In genomic region chr7:51007708-51008505, GRCh38 we compare ENCODE assay signal across 29 cellular contexts.
A peak's percentile ranks its signal among the peaks of the same experiment; 100 is the strongest.
DNase-seq lines count a peak whose midpoint lies in the region; ATAC-seq, FAIRE-seq and TF ChIP-seq lines count a peak whose summit lies in the region.
"Had no signal": no experiment of that assay in that cellular context is flagged by ENCODE, and none has a peak within 500 bp of the region (broad histone marks: within the 10 kb centered on the region; RNA-seq: fewer than 3 reads in every experiment).

No MANE protein-coding gene starts in this region.

- H2AFZ ChIP-seq in K562 (ENCODE audit: low read depth, low read length) (no peak overlapping the region), mesenchymal stem cell (ENCODE audit: low read depth, low read length) (no peak overlapping the region)

- H2BK120ac ChIP-seq in mesenchymal stem cell (ENCODE audit: low read depth, low read length) = no peak overlapping the region

- no peaks in the 10 kb centered on the region for H3K79me2 ChIP-seq in K562 (ENCODE audit: control insufficient read depth, insufficient read depth, low read length)

- H3K9me3 ChIP-seq in K562 (replicated peaks; ENCODE audit: control insufficient read depth, insufficient read depth, low read depth, low read length) = no peaks in the 10 kb centered on the region
- H3K9me3 ChIP-seq in mesenchymal stem cell (ENCODE audit: control insufficient read depth, low read length) = no peaks in the 10 kb centered on the region
- H3K9me3 ChIP-seq: A549 had no signal

- H3K9ac ChIP-seq in K562 (ENCODE audit: insufficient read depth in 1 of 2, low read depth in 2 of 2, low read length in 2 of 2) = no peak overlapping the region
- no peak overlapping the region for H3K9ac ChIP-seq in mesenchymal stem cell (ENCODE audit: low read length)

- no peaks in the 10 kb centered on the region for H3K36me3 ChIP-seq in K562 (ENCODE audit: control insufficient read depth, insufficient read depth, low read length)
- no peaks in the 10 kb centered on the region for H3K36me3 ChIP-seq in mesenchymal stem cell (ENCODE audit: control insufficient read depth in 1 of 2, insufficient read depth in 2 of 2, low read depth in 1 of 2, low read length in 2 of 2)

- H3K18ac ChIP-seq in mesenchymal stem cell (ENCODE audit: low read depth in 1 of 2, low read length in 2 of 2) = no peak overlapping the region

- no peak overlapping the region for H3K4ac ChIP-seq in mesenchymal stem cell (ENCODE audit: low read depth in 1 of 2, low read length in 2 of 2)

- no peak for TF ChIP-seq EP300 in K562 (IDR thresholded peaks at IDR 0.05; ENCODE audit: low read length)

- ATAC-seq in K562 = no peak
- ATAC-seq in activated CD8-positive, alpha-beta T cell treated with anti-CD3 and anti-CD28 coated beads for 36 hours = no peak
- ATAC-seq: A549, HCT116, HepG2, PC-3 had no signal

- no peaks in the 10 kb centered on the region for H3K27me3 Mint-ChIP-seq in activated CD8-positive, alpha-beta T cell treated with anti-CD3 and anti-CD28 coated beads for 36 hours
- no peaks in the 10 kb centered on the region for H3K27me3 Mint-ChIP-seq in activated T-cell treated with anti-CD3 and anti-CD28 coated beads, Interleukin-2, amount 50 U/mL, for 24 hours

- H3K27ac ChIP-seq in K562 (ENCODE audit: extremely low read depth, low read depth, low read length) (no peak overlapping the region), mesenchymal stem cell (ENCODE audit: low read length, poor library complexity, severe bottlenecking) (no peak overlapping the region), skin epidermis (peak overlapping the region in 17 of 21 experiments; percentile 7 to 85 (median 55))

- no peak overlapping the region for H2BK15ac ChIP-seq in mesenchymal stem cell (ENCODE audit: low read depth, poor library complexity, severe bottlenecking)

- no peak overlapping the region for H4K8ac ChIP-seq in mesenchymal stem cell (ENCODE audit: low read length)

- H3K4me1 Mint-ChIP-seq in activated CD8-positive, alpha-beta T cell treated with anti-CD3 and anti-CD28 coated beads for 36 hours (ENCODE audit: low read depth) = no peaks in the 10 kb centered on the region
- H3K4me1 Mint-ChIP-seq in activated T-cell treated with anti-CD3 and anti-CD28 coated beads, Interleukin-2, amount 50 U/mL, for 24 hours (ENCODE audit: low read depth) = no peaks in the 10 kb centered on the region
- H3K4me1 Mint-ChIP-seq: CD4-positive, alpha-beta memory T cell had no signal

- H3K4me3 Mint-ChIP-seq in activated CD8-positive, alpha-beta T cell treated with anti-CD3 and anti-CD28 coated beads for 36 hours = no peak overlapping the region
- H3K4me3 Mint-ChIP-seq in activated T-cell treated with anti-CD3 and anti-CD28 coated beads, Interleukin-2, amount 50 U/mL, for 24 hours = no peak overlapping the region
- H3K4me3 Mint-ChIP-seq: CD4-positive, alpha-beta memory T cell had no signal

- H4K91ac ChIP-seq in mesenchymal stem cell (ENCODE audit: low read length) = no peak overlapping the region

- H3K27me3 ChIP-seq in K562 (ENCODE audit: control insufficient read depth in 2 of 2, insufficient read depth in 2 of 2, low read length in 2 of 2) (peaks cover 8 to 53% of the 10 kb centered on the region in 2 experiments; a peak in 4 of 5 replicates), mesenchymal stem cell (ENCODE audit: control insufficient read depth in 1 of 2, insufficient read depth in 1 of 2, low read length in 2 of 2) (no peaks in the 10 kb centered on the region)

- no peaks in the 10 kb centered on the region for H3K9me3 Mint-ChIP-seq in activated CD8-positive, alpha-beta T cell treated with anti-CD3 and anti-CD28 coated beads for 36 hours
- no peaks in the 10 kb centered on the region for H3K9me3 Mint-ChIP-seq in activated T-cell treated with anti-CD3 and anti-CD28 coated beads, Interleukin-2, amount 50 U/mL, for 24 hours
- H3K9me3 Mint-ChIP-seq: CD4-positive, alpha-beta memory T cell had no signal

- POLR2A ChIA-PET in K562 (lab: Yijun Ruan, JAX) = interaction anchor here (0.6 to 2.0 kb wide), 3 partner anchors 12 to 84 kb away, joined by 3 to 5 read pairs (median 4); no protein-coding TSS in a partner anchor
- POLR2A ChIA-PET in activated CD8-positive, alpha-beta T cell treated with anti-CD3 and anti-CD28 coated beads for 36 hours (lab: Charles Lee) = no interaction called here
- POLR2A ChIA-PET in GM10248 (lab: Yijun Ruan, JAX) = no interaction called here

- DNase-seq in EH (ENCODE audit: low read depth) (peak; percentile 16), K562 (ENCODE audit: extremely low read depth in 1 of 4, low spot score in 3 of 4) (no peak), mesenchymal stem cell (no peak), GM10248 (ENCODE audit: extremely low spot score) (no peak)
- no peak for DNase-seq in activated CD8-positive, alpha-beta T cell treated with anti-CD3 and anti-CD28 coated beads for 36 hours
- no peak for DNase-seq in activated T-cell treated with anti-CD3 and anti-CD28 coated beads, Interleukin-2, amount 50 U/mL, for 24 hours
- DNase-seq: C1 segment of cervical spinal cord; CD4-positive, alpha-beta memory T cell; COR-L47; DMS53; Kasumi-1; MV-4-11; NCI-H1105; NCI-H1436 treated with DMSO at 0.1 percent for 48 hours; NCI-H187 treated with DMSO at 0.1 percent for 48 hours; NCI-H2107; NCI-H446 treated with DMSO at 0.1 percent for 48 hours; NCI-H526; NCI-H82; NK-92 treated with Interleukin-12 subunit alpha and Interleukin-12 subunit beta, amount 100 ng/mL, for 24 hours; PC-3 had no signal

- TF ChIP-seq RAD21 in K562 (CRISPR knock-in tag; conservative IDR thresholded peaks at IDR 0.05 in 1 of 2, IDR thresholded peaks at IDR 0.05 in 1 of 2) = no peak

- H3K4me3 ChIP-seq in K562 (no peak overlapping the region), mesenchymal stem cell (ENCODE audit: insufficient read depth in 1 of 2, low read depth in 1 of 2, low read length in 2 of 2) (no peak overlapping the region), skin epidermis (no peak overlapping the region)
- H3K4me3 ChIP-seq: A549 had no signal

- no peak overlapping the region for H3K23ac ChIP-seq in mesenchymal stem cell (ENCODE audit: low read length in 2 of 2)

- H3K9me1 ChIP-seq in K562 (ENCODE audit: control insufficient read depth, insufficient read depth, low read length) = no peaks in the 10 kb centered on the region

- 1% methylated on average over 12 of the region's 17 CpGs for WGBS in K562 (ENCODE audit: insufficient coverage, low coverage, missing lambda C conversion rate)
- 95% methylated on average over 17 of the region's 17 CpGs for WGBS in mesenchymal stem cell

- no peak overlapping the region for H2BK5ac ChIP-seq in mesenchymal stem cell (ENCODE audit: low read depth, low read length, poor library complexity, severe bottlenecking)

- H4K20me1 ChIP-seq in K562 (replicated peaks; ENCODE audit: control insufficient read depth, insufficient read depth, low read length) = peaks cover 8% of the 10 kb centered on the region

- H3K27ac Mint-ChIP-seq in activated CD8-positive, alpha-beta T cell treated with anti-CD3 and anti-CD28 coated beads for 36 hours = no peak overlapping the region
- H3K27ac Mint-ChIP-seq in activated T-cell treated with anti-CD3 and anti-CD28 coated beads, Interleukin-2, amount 50 U/mL, for 24 hours = no peak overlapping the region
- H3K27ac Mint-ChIP-seq: CD4-positive, alpha-beta memory T cell had no signal

- H3K4me1 ChIP-seq in K562 (replicated peaks in 1 of 2; ENCODE audit: control insufficient read depth in 2 of 2, insufficient read depth in 2 of 2, low read length in 2 of 2) (no peaks in the 10 kb centered on the region), mesenchymal stem cell (ENCODE audit: control insufficient read depth, insufficient read depth, low read depth, low read length) (peaks cover 20% of the 10 kb centered on the region)

- H3K36me3 Mint-ChIP-seq in activated CD8-positive, alpha-beta T cell treated with anti-CD3 and anti-CD28 coated beads for 36 hours (ENCODE audit: low read depth) = no peaks in the 10 kb centered on the region
- no peaks in the 10 kb centered on the region for H3K36me3 Mint-ChIP-seq in activated T-cell treated with anti-CD3 and anti-CD28 coated beads, Interleukin-2, amount 50 U/mL, for 24 hours (ENCODE audit: low read depth)
- H3K36me3 Mint-ChIP-seq: CD4-positive, alpha-beta memory T cell had no signal

- no peak overlapping the region for H2BK12ac ChIP-seq in mesenchymal stem cell (ENCODE audit: low read length in 2 of 2)

- H3K4me2 ChIP-seq in K562 (ENCODE audit: insufficient read depth, low read length) (no peak overlapping the region), mesenchymal stem cell (ENCODE audit: low read length, poor library complexity, severe bottlenecking) (no peak overlapping the region)
- H3K4me2 ChIP-seq: A549 had no signal

- no peaks in the 10 kb centered on the region for H3K79me1 ChIP-seq in mesenchymal stem cell (replicated peaks; ENCODE audit: low read length, poor library complexity, severe bottlenecking)

- CTCF ChIA-PET in K562 (lab: Yijun Ruan, JAX; ENCODE audit: low intra/inter-chr PET ratio) = no interaction called here
- CTCF ChIA-PET in activated CD8-positive, alpha-beta T cell treated with anti-CD3 and anti-CD28 coated beads for 36 hours (lab: Charles Lee) = interaction anchor here (1.1 to 1.4 kb wide), 3 partner anchors 13 to 155 kb away, joined by 3 read pairs; no protein-coding TSS in a partner anchor
- CTCF ChIA-PET in GM10248 (lab: Yijun Ruan, JAX) = interaction anchor here (1.9 kb wide), 1 partner anchor 9 kb away, joined by 11 read pairs; no protein-coding TSS in a partner anchor

- TF ChIP-seq CTCF in K562 (IDR thresholded peaks at IDR 0.05 in 2 of 3, conservative IDR thresholded peaks at IDR 0.05 in 1 of 3; ENCODE audit: insufficient read depth in 2 of 3, low read depth in 1 of 3, low read length in 3 of 3) (no peak), GM10248 (IDR thresholded peaks at IDR 0.05; ENCODE audit: control extremely low read depth, extremely low read depth, low read depth, missing control alignments) (no peak)
- no peak for TF ChIP-seq CTCF in activated CD8-positive, alpha-beta T cell treated with anti-CD3 and anti-CD28 coated beads for 36 hours (IDR thresholded peaks at IDR 0.05)

- intact Hi-C loops in K562 (cut with micrococcal nuclease) = loop anchor here (10.0 kb wide), 1 partner anchor 543 kb away; no protein-coding TSS in a partner anchor
- intact Hi-C loops in activated CD8-positive, alpha-beta T cell treated with anti-CD3 and anti-CD28 coated beads for 36 hours (cut with micrococcal nuclease) = no loop called here

- no peak for FAIRE-seq in K562 (lab: Jason Lieb, UNC)
- FAIRE-seq: A549, G401.6, GM12891, GM19239, H1, HepG2 had no signal

- H3K14ac ChIP-seq in mesenchymal stem cell (ENCODE audit: low read length in 2 of 2) = no peak overlapping the region

- in situ Hi-C loops in K562 (cut with MboI) = no loop called here

- BruUV-seq in K562 (replicated peaks; lab: Mats Ljungman, UMichigan) = no TSS peak

- H2AK5ac ChIP-seq in mesenchymal stem cell (ENCODE audit: low read length, severe bottlenecking) = peak overlapping the region; percentile 24

- no peak for TF ChIP-seq POLR2A in K562 (conservative IDR thresholded peaks at IDR 0.05)

TF ChIP-seq in K562, 482 proteins besides CTCF, POLR2A, EP300 and RAD21:
- TF ChIP-seq HIVEP1 (CRISPR knock-in tag; IDR thresholded peaks at IDR 0.05) (no peak), SPI1 (IDR thresholded peaks at IDR 0.05; ENCODE audit: borderline replicate concordance, low read depth, low read length) (peak; percentile 53; the same call in 1 of the 2 replicates)

Comparison
In these comparisons a context has a peak if more than half of its experiments do, and no peak if none do; other contexts are left out.
1. H3K27ac ChIP-seq: peak in skin epidermis (17 of 21); none in K562 (single experiment) and mesenchymal stem cell (single experiment).